Comparison of ENCODE assay signal across 8 cellular contexts in the genomic region with DNA sequence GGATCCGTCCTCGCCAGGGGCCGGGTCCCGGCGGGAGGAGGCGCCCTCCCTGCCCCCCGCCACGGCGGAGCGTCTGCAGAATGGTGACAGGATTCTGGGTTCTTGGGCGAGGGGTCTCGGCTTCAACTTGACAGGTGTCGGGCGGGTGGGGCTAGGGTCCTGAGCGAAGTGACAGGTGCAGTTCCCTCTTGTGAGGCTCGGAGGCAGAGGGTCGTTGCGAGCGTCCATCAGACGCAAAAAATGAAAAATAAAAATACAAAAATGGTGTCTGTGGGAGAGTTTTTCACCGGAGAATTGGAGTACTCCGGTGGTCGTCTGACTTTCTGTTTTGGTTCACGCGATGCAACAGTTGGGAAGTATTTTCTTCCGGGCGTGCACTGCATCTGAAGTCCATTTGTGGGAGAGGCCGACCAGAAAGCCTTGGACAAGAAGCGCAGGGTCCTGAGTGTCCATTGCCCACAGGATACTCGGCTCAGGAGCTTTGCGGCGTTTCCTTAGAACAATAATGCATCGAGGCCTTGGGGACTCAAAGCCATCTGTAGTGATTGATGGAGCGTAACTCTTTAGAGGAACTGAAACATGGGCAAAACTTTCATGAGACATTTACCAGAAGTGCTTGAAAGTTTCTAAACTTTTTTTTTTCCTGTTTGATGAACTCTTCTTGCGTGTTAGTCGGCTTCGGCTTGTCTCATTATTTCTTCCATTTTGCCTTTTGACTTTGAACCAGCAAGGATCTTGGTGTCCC. TPM values are rescaled to one million over a fixed set of nuclear protein-coding genes. Genes with fewer than 3 reads are reported as not detected.
DNase-seq lines count a peak whose midpoint lies in the region; ATAC-seq and TF ChIP-seq lines count a peak whose summit lies in the region.

No MANE protein-coding gene starts in this region.

- TF ChIP-seq CTCF in AG09319 (IDR thresholded peaks at IDR 0.05; ENCODE audit: low read depth, low read length) (no peak), GM12875 (IDR thresholded peaks at IDR 0.05; ENCODE audit: borderline replicate concordance, insufficient read depth, low read depth, low read length) (no peak), HFF-Myc (IDR thresholded peaks at IDR 0.05; ENCODE audit: low read depth, low read length, missing control alignments) (no peak), foreskin fibroblast (IDR thresholded peaks at IDR 0.05; ENCODE audit: low read depth, low read length) (no peak), neural cell (IDR thresholded peaks at IDR 0.05; ENCODE audit: poor library complexity, severe bottlenecking) (no peak)

- H3K9me3 Mint-ChIP-seq in activated T-cell treated with anti-CD3 and anti-CD28 coated beads, Interleukin-2, amount 50 U/mL, for 4 hours, result no peaks in the 10 kb centered on the region

- peak; percentile 14 to 32 for ATAC-seq in activated T-cell treated with anti-CD3 and anti-CD28 coated beads, Interleukin-2, amount 50 U/mL, for 4 hours

- no peaks in the 10 kb centered on the region for H3F3A ChIP-seq in neural cell (ENCODE audit: insufficient read depth, low read length, poor library complexity, severe bottlenecking)

- peak overlapping the region; percentile 83 for H3K9ac ChIP-seq in neural cell (ENCODE audit: low read length)

- no peak for TF ChIP-seq RAD21 in neural cell (conservative IDR thresholded peaks at IDR 0.05)

- H3K27me3 ChIP-seq in neural cell (ENCODE audit: insufficient read depth, low read depth, low read length), result no peaks in the 10 kb centered on the region

- peaks cover 8% of the 10 kb centered on the region for H3K36me3 Mint-ChIP-seq in activated T-cell treated with anti-CD3 and anti-CD28 coated beads, Interleukin-2, amount 50 U/mL, for 4 hours (ENCODE audit: insufficient read depth)

- peak overlapping the region; percentile 74 for H3K4me2 ChIP-seq in neural cell (ENCODE audit: low read length)

- no peaks in the 10 kb centered on the region for H3K9me3 ChIP-seq in neural cell (ENCODE audit: low read length)

- peak overlapping the region; percentile 83 for H3K4me3 ChIP-seq in GM12875 (ENCODE audit: low read depth, low read length)
- peak overlapping the region; percentile 82 for H3K4me3 ChIP-seq in HFF-Myc (replicated peaks; ENCODE audit: low read depth, low read length)
- H3K4me3 ChIP-seq in foreskin fibroblast (ENCODE audit: low read depth in 1 of 2, low read length in 2 of 2), result peak overlapping the region; percentile 79 to 91
- H3K4me3 ChIP-seq in neural cell (ENCODE audit: low read length), result peak overlapping the region; percentile 76

- no peaks in the 10 kb centered on the region for H3K36me3 ChIP-seq in neural cell (ENCODE audit: insufficient read depth, low read length)

- peak overlapping the region; percentile 98 for H3K4me3 Mint-ChIP-seq in activated T-cell treated with anti-CD3 and anti-CD28 coated beads, Interleukin-2, amount 50 U/mL, for 4 hours

- no peak for TF ChIP-seq EP300 in neural cell (conservative IDR thresholded peaks at IDR 0.05; ENCODE audit: poor library complexity, severe bottlenecking)

- H3K27ac ChIP-seq in neural cell (ENCODE audit: low read length), result peak overlapping the region; percentile 75

- DNase-seq in AG09319 (ENCODE audit: extremely low read depth, low read depth) (peak; percentile 19), HFF-Myc (ENCODE audit: extremely low read depth, low read depth) (peak; percentile 17), M059J (ENCODE audit: low read depth) (peak; percentile 64), foreskin fibroblast (peak; percentile 22 to 56), DMS153 (lab: John Stamatoyannopoulos, UW) (no peak)
- no peak for DNase-seq in activated T-cell treated with anti-CD3 and anti-CD28 coated beads, Interleukin-2, amount 50 U/mL, for 4 hours

- no peaks in the 10 kb centered on the region for H3K27me3 Mint-ChIP-seq in activated T-cell treated with anti-CD3 and anti-CD28 coated beads, Interleukin-2, amount 50 U/mL, for 4 hours (ENCODE audit: low read depth)

- peaks cover 22% of the 10 kb centered on the region for H3K79me2 ChIP-seq in neural cell (replicated peaks; ENCODE audit: insufficient read depth, low read length)

- H4K20me1 ChIP-seq in neural cell (ENCODE audit: insufficient read depth), result no peaks in the 10 kb centered on the region

- H3K4me1 Mint-ChIP-seq in activated T-cell treated with anti-CD3 and anti-CD28 coated beads, Interleukin-2, amount 50 U/mL, for 4 hours (ENCODE audit: low read depth), result peaks cover 31% of the 10 kb centered on the region

- H2AFZ ChIP-seq in neural cell (ENCODE audit: low read depth, low read length), result peak overlapping the region; percentile 98

- H3K9me2 ChIP-seq in neural cell (ENCODE audit: insufficient read depth, low read length), result no peaks in the 10 kb centered on the region

TF ChIP-seq in neural cell, 6 proteins besides CTCF, POLR2A, EP300 and RAD21:
- TF ChIP-seq EZH2 (IDR thresholded peaks at IDR 0.05; ENCODE audit: borderline replicate concordance, insufficient read depth, low read length, poor library complexity, severe bottlenecking) (no peak), MXI1 (conservative IDR thresholded peaks at IDR 0.05; ENCODE audit: poor library complexity, severe bottlenecking) (no peak), TAF1 (IDR thresholded peaks at IDR 0.05; ENCODE audit: low read depth) (no peak), SMC3 (conservative IDR thresholded peaks at IDR 0.05; ENCODE audit: poor library complexity) (no peak), POLR2AphosphoS5 (IDR thresholded peaks at IDR 0.05) (no peak)
- TF ChIP-seq, protein P1, sequence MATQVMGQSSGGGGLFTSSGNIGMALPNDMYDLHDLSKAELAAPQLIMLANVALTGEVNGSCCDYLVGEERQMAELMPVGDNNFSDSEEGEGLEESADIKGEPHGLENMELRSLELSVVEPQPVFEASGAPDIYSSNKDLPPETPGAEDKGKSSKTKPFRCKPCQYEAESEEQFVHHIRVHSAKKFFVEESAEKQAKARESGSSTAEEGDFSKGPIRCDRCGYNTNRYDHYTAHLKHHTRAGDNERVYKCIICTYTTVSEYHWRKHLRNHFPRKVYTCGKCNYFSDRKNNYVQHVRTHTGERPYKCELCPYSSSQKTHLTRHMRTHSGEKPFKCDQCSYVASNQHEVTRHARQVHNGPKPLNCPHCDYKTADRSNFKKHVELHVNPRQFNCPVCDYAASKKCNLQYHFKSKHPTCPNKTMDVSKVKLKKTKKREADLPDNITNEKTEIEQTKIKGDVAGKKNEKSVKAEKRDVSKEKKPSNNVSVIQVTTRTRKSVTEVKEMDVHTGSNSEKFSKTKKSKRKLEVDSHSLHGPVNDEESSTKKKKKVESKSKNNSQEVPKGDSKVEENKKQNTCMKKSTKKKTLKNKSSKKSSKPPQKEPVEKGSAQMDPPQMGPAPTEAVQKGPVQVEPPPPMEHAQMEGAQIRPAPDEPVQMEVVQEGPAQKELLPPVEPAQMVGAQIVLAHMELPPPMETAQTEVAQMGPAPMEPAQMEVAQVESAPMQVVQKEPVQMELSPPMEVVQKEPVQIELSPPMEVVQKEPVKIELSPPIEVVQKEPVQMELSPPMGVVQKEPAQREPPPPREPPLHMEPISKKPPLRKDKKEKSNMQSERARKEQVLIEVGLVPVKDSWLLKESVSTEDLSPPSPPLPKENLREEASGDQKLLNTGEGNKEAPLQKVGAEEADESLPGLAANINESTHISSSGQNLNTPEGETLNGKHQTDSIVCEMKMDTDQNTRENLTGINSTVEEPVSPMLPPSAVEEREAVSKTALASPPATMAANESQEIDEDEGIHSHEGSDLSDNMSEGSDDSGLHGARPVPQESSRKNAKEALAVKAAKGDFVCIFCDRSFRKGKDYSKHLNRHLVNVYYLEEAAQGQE (IDR thresholded peaks at IDR 0.05; ENCODE audit: borderline replicate concordance), result no peak
TF ChIP-seq in neural cell: peak in this region for 0.

RNA-seq across cellular contexts. Expression of gene RB1, which starts 0.8 kb away (rescaled TPM):
- total RNA-seq in M059J (2014; rRNA removed; shearing (Covaris generic)), result 3.2 and 5.6 TPM in 2 replicates
- total RNA-seq in activated T-cell treated with anti-CD3 and anti-CD28 coated beads, Interleukin-2, amount 50 U/mL, for 4 hours, result 10 to 100 TPM; 27.8 to 31.4 (median 30.2) TPM
- 20.9 and 29.5 TPM in 2 replicates for polyA plus RNA-seq in neural cell
- polyA minus RNA-seq in neural cell, result 42.9 and 47.5 TPM in 2 replicates

Comparison
In these comparisons a context has a peak if more than half of its experiments do, and no peak if none do; other contexts are left out.
1. DNase-seq: peak in AG09319 (single experiment), HFF-Myc (single experiment), M059J (single experiment) and foreskin fibroblast (2 of 2); none in activated T-cell treated with anti-CD3 and anti-CD28 coated beads, Interleukin-2, amount 50 U/mL, for 4 hours (single experiment) and DMS153 (single experiment).
2. Peak in every context shown above with its lines, with median percentiles within 50 percentile points of each other: H3K4me3 ChIP-seq.